Comparison of ENCODE assay signal across 26 cellular contexts in the genomic region with DNA sequence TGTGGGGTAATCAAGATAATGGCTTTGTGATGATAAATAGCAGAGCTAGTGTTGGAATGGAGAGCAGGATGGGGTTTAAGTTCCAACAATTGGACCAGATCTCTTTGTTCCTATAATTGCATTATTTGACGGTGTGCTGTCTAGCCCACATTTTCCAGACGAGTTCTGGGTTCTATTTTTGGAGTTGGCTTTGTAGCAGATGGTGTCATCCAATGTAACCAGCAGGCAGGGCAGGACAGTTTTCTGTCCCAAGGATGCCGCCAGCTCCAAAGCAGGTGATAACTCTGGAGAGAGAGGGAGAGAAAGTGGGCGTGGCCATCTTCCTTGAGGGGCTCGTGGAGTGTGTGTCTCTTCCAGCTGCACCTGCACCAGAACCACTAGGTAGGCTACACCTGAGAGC.
"Had no signal": no experiment of that assay in that cellular context is flagged by ENCODE, and none has a peak within 500 bp of the region (broad histone marks: within the 10 kb centered on the region; RNA-seq: fewer than 3 reads in every experiment).

No MANE protein-coding gene starts in this region.

- H3K4me3 Mint-ChIP-seq: natural killer cell treated with Interleukin-12 subunit alpha and Interleukin-12 subunit beta and Interleukin-15 and Interleukin-18, amount 100 ng/mL, for 72 hours; nephron progenitor cell; neural crest cell; stimulated activated effector memory CD8-positive, alpha-beta T cell treated with anti-CD3 and anti-CD28 coated beads, Interleukin-12 subunit alpha, Interleukin-12 subunit beta, amount 100 ng/mL, for 72 hours; stimulated activated naive B cell treated with anti-CD40 and anti-IgM and Interleukin-4, amounts not matched to agents 10 μg/mL and 1 μg/mL and 100 μg/mL, for 72 hours; stimulated activated naive CD8-positive, alpha-beta T cell treated with anti-CD3 and anti-CD28 coated beads, Interleukin-15, Interleukin-2, amounts not matched to agents 100 ng/mL and 50 ng/mL, for 24 hours had no signal

- H3K4me1 Mint-ChIP-seq: nephron progenitor cell; neural crest cell; stimulated activated effector memory CD8-positive, alpha-beta T cell treated with anti-CD3 and anti-CD28 coated beads, Interleukin-12 subunit alpha, Interleukin-12 subunit beta, amount 100 ng/mL, for 72 hours; stimulated activated naive B cell treated with anti-CD40 and anti-IgM and Interleukin-4, amounts not matched to agents 10 μg/mL and 1 μg/mL and 100 μg/mL, for 72 hours had no signal

- H3K27ac Mint-ChIP-seq: natural killer cell treated with Interleukin-12 subunit alpha and Interleukin-12 subunit beta and Interleukin-15 and Interleukin-18, amount 100 ng/mL, for 72 hours; nephron progenitor cell; stimulated activated effector memory CD8-positive, alpha-beta T cell treated with anti-CD3 and anti-CD28 coated beads, Interleukin-12 subunit alpha, Interleukin-12 subunit beta, amount 100 ng/mL, for 72 hours; stimulated activated naive B cell treated with anti-CD40 and anti-IgM and Interleukin-4, amounts not matched to agents 10 μg/mL and 1 μg/mL and 100 μg/mL, for 72 hours; stimulated activated naive CD8-positive, alpha-beta T cell treated with anti-CD3 and anti-CD28 coated beads, Interleukin-15, Interleukin-2, amounts not matched to agents 100 ng/mL and 50 ng/mL, for 24 hours had no signal

- H3K36me3 ChIP-seq: neutrophil, pancreas, right lobe of liver, sigmoid colon, stomach, thoracic aorta, thyroid gland, tibial nerve, upper lobe of left lung, vagina had no signal

- H3K4me1 ChIP-seq: pancreas, psoas muscle, right lobe of liver, sigmoid colon, stomach, thyroid gland, tibial nerve, upper lobe of left lung, vagina had no signal

- H3K36me3 Mint-ChIP-seq: natural killer cell treated with Interleukin-12 subunit alpha and Interleukin-12 subunit beta and Interleukin-15 and Interleukin-18, amount 100 ng/mL, for 72 hours; stimulated activated effector memory CD8-positive, alpha-beta T cell treated with anti-CD3 and anti-CD28 coated beads, Interleukin-12 subunit alpha, Interleukin-12 subunit beta, amount 100 ng/mL, for 72 hours; stimulated activated naive B cell treated with anti-CD40 and anti-IgM and Interleukin-4, amounts not matched to agents 10 μg/mL and 1 μg/mL and 100 μg/mL, for 72 hours had no signal

- H3K4me3 ChIP-seq: pancreas, psoas muscle, right lobe of liver, sigmoid colon, stomach, thoracic aorta, thyroid gland, tibial nerve, upper lobe of left lung, vagina had no signal

- DNase-seq: nephron progenitor cell; nucleus accumbens; pancreas; psoas muscle; right cardiac atrium; right lobe of liver; sigmoid colon; small intestine; stimulated activated CD4-positive, alpha-beta T cell treated with anti-CD3 and anti-CD28 coated beads, Interleukin-15, amount 100 ng/mL, for 24 hours; stimulated activated CD4-positive, alpha-beta T cell treated with anti-CD3 and anti-CD28 coated beads, Interleukin-2, amount 100 ng/mL, for 24 hours; stimulated activated CD4-positive, alpha-beta T cell treated with anti-CD3 and anti-CD28 coated beads, Interleukin-2, amount 100 ng/mL, for 48 hours; stimulated activated CD4-positive, alpha-beta T cell treated with anti-CD3 and anti-CD28 coated beads, Interleukin-4, amount 100 ng/mL, for 24 hours; stimulated activated naive B cell treated with anti-CD40 and anti-IgM and Interleukin-4, amounts not matched to agents 10 μg/mL and 1 μg/mL and 100 μg/mL, for 72 hours; stimulated activated naive CD4-positive, alpha-beta T cell treated with Interleukin-2 at 50 U/mL for 16 hours; stomach; thyroid gland; trophoblast cell; upper lobe of left lung had no signal

- ATAC-seq: pancreas; psoas muscle; right cardiac atrium; right lobe of liver; stimulated activated effector memory CD8-positive, alpha-beta T cell treated with anti-CD3 and anti-CD28 coated beads, Interleukin-12 subunit alpha, Interleukin-12 subunit beta, amount 100 ng/mL, for 72 hours; stimulated activated naive B cell treated with anti-CD40 and anti-IgM and Interleukin-4, amounts not matched to agents 10 μg/mL and 1 μg/mL and 100 μg/mL, for 72 hours had no signal

- H3K27me3 Mint-ChIP-seq: stimulated activated naive B cell treated with anti-CD40 and anti-IgM and Interleukin-4, amounts not matched to agents 10 μg/mL and 1 μg/mL and 100 μg/mL, for 72 hours; stimulated activated naive CD8-positive, alpha-beta T cell treated with anti-CD3 and anti-CD28 coated beads, Interleukin-15, Interleukin-2, amounts not matched to agents 100 ng/mL and 50 ng/mL, for 24 hours had no signal

- H3K27ac ChIP-seq: neutrophil, pancreas, psoas muscle, right lobe of liver, sigmoid colon, stomach, thoracic aorta, thyroid gland, tibial nerve, upper lobe of left lung, vagina had no signal

- H3K9me3 Mint-ChIP-seq: nephron progenitor cell; stimulated activated effector memory CD8-positive, alpha-beta T cell treated with anti-CD3 and anti-CD28 coated beads, Interleukin-12 subunit alpha, Interleukin-12 subunit beta, amount 100 ng/mL, for 72 hours; stimulated activated naive B cell treated with anti-CD40 and anti-IgM and Interleukin-4, amounts not matched to agents 10 μg/mL and 1 μg/mL and 100 μg/mL, for 72 hours; stimulated activated naive CD8-positive, alpha-beta T cell treated with anti-CD3 and anti-CD28 coated beads, Interleukin-15, Interleukin-2, amounts not matched to agents 100 ng/mL and 50 ng/mL, for 24 hours had no signal

- H3K9me3 ChIP-seq: neutrophil, pancreas, psoas muscle, right lobe of liver, sigmoid colon, stomach, thoracic aorta, thyroid gland, tibial nerve, upper lobe of left lung, vagina had no signal

- H3K27me3 ChIP-seq: neutrophil, right lobe of liver, sigmoid colon, stomach, thyroid gland, tibial nerve, upper lobe of left lung, vagina had no signal
